Comparison of ENCODE assay signal across 17 cellular contexts in genomic region chr16:27436921-27437650, GRCh38. TPM values are rescaled to one million over a fixed set of nuclear protein-coding genes. Genes with fewer than 3 reads are reported as not detected.
DNase-seq lines count a peak whose midpoint lies in the region; ATAC-seq and TF ChIP-seq lines count a peak whose summit lies in the region.
"Had no signal": no experiment of that assay in that cellular context is flagged by ENCODE, and none has a peak within 500 bp of the region (broad histone marks: within the 10 kb centered on the region; RNA-seq: fewer than 3 reads in every experiment).

No MANE protein-coding gene starts in this region.

- DNase-seq in CD4-positive, CD25-positive, alpha-beta regulatory T cell, result no peak
- DNase-seq in adrenal gland (peak in 4 of 7 donors; percentile 6 to 38 (median 14)), sciatic nerve (ENCODE audit: low spot score) (peak; percentile 36), cerebellum (ENCODE audit: low spot score) (no peak), epidermal melanocyte (ENCODE audit: insufficient read length, low spot score) (no peak), OCI-M2 (lab: John Stamatoyannopoulos, UW; ENCODE audit: unreplicated experiment) (no peak)
- DNase-seq: effector CD4-positive, alpha-beta T cell; foreskin keratinocyte; GF-D8; HCEC 1CT; Karpas-422; NCI-H187; NCI-H748 treated with DMSO at 0.1 percent for 48 hours; stimulated activated CD4-positive, alpha-beta T cell treated with anti-CD3 and anti-CD28 coated beads, Interleukin-1b, Interleukin-23, amount 100 ng/mL, for 48 hours had no signal

- H3K9me3 Mint-ChIP-seq in CD4-positive, CD25-positive, alpha-beta regulatory T cell, result no peaks in the 10 kb centered on the region

- H3K4me3 Mint-ChIP-seq in CD4-positive, CD25-positive, alpha-beta regulatory T cell, result no peak overlapping the region

- peak overlapping the region; percentile 53 to 85 (median 83) for H3K27ac Mint-ChIP-seq in CD4-positive, CD25-positive, alpha-beta regulatory T cell

- no peak overlapping the region for H3K4me3 ChIP-seq in CD4-positive, CD25-positive, alpha-beta regulatory T cell (ENCODE audit: low read depth, low read length)
- no peak overlapping the region for H3K4me3 ChIP-seq in adrenal gland

- H3K36me3 ChIP-seq in CD4-positive, CD25-positive, alpha-beta regulatory T cell (ENCODE audit: control insufficient read depth, insufficient read depth, low read length), result peaks cover 92% of the 10 kb centered on the region
- no peaks in the 10 kb centered on the region for H3K36me3 ChIP-seq in adrenal gland (replicated peaks in 1 of 2)

- 78 to 84% (median 80%) methylated on average over 6 to 9 of the region's 9 CpGs for WGBS in adrenal gland, 4 donors

- TF ChIP-seq CTCF in adrenal gland (IDR thresholded peaks at IDR 0.05), result no peak

- no peaks in the 10 kb centered on the region for H3K4me1 ChIP-seq in CD4-positive, CD25-positive, alpha-beta regulatory T cell (ENCODE audit: control insufficient read depth, insufficient read depth, low read length, poor library complexity, severe bottlenecking)
- no peaks in the 10 kb centered on the region for H3K4me1 ChIP-seq in adrenal gland (replicated peaks in 1 of 2)
- H3K4me1 ChIP-seq: foreskin keratinocyte, parathyroid adenoma had no signal

- ATAC-seq in CD4-positive, CD25-positive, alpha-beta regulatory T cell (ENCODE audit: low read depth in 2 of 2), result no peak
- no peak for ATAC-seq in sciatic nerve
- ATAC-seq: foreskin keratinocyte had no signal

- in situ Hi-C loops in GM18951 (cut with MboI; ENCODE audit: low sequenced_read_pairs, unreplicated experiment), result no loop called here

- H3K4me1 Mint-ChIP-seq in CD4-positive, CD25-positive, alpha-beta regulatory T cell, result peaks cover 4 to 22% (median 10%) of the 10 kb centered on the region in 4 donors

- H3K27me3 ChIP-seq in CD4-positive, CD25-positive, alpha-beta regulatory T cell (ENCODE audit: control insufficient read depth, insufficient read depth, low read length), result no peaks in the 10 kb centered on the region
- no peaks in the 10 kb centered on the region for H3K27me3 ChIP-seq in adrenal gland
- H3K27me3 ChIP-seq: foreskin keratinocyte had no signal

- H3K9me3 ChIP-seq in CD4-positive, CD25-positive, alpha-beta regulatory T cell (ENCODE audit: control insufficient read depth in 2 of 2, low read length in 2 of 2), result no peaks in the 10 kb centered on the region
- no peaks in the 10 kb centered on the region for H3K9me3 ChIP-seq in adrenal gland (replicated peaks in 1 of 3)

- intact Hi-C loops in adrenal gland (cut with DNase I), result no loop called here
- intact Hi-C loops in sciatic nerve (cut with DNase I), result no loop called here

- H3K36me3 Mint-ChIP-seq in CD4-positive, CD25-positive, alpha-beta regulatory T cell, result peaks cover 41% of the 10 kb centered on the region

- peak overlapping the region; percentile 28 for H3K27ac ChIP-seq in CD4-positive, CD25-positive, alpha-beta regulatory T cell (ENCODE audit: insufficient read depth, low read length, poor library complexity, severe bottlenecking)
- H3K27ac ChIP-seq in adrenal gland, result no peak overlapping the region
- H3K27ac ChIP-seq: C4-2B, foreskin keratinocyte, parathyroid adenoma had no signal

- H3K27me3 Mint-ChIP-seq in CD4-positive, CD25-positive, alpha-beta regulatory T cell, result no peaks in the 10 kb centered on the region

- peak; percentile 34 for TF ChIP-seq POLR2A in GM18951 (IDR thresholded peaks at IDR 0.05; ENCODE audit: extremely low read depth, insufficient read depth, insufficient read length)
- no peak for TF ChIP-seq POLR2A in adrenal gland (IDR thresholded peaks at IDR 0.05)

RNA-seq across cellular contexts. Expression of gene IL21R, which starts 35.1 kb away (rescaled TPM):
- total RNA-seq in CD4-positive, CD25-positive, alpha-beta regulatory T cell, result 63.1 TPM
- polyA plus RNA-seq in CD4-positive, CD25-positive, alpha-beta regulatory T cell, result 10 to 100 TPM; 34.3 to 50.7 (median 37.3) TPM
- total RNA-seq in adrenal gland (1 to 10 TPM in 1 of 8 donors, under 1 TPM in 6, not detected in 1; 0.14 to 2.6 (median 0.46) TPM), sciatic nerve (1.7 TPM), cerebellum (0.09 TPM)
- polyA plus RNA-seq in adrenal gland, result under 1 TPM; 0.08 to 0.55 (median 0.17) TPM

Comparison
In these comparisons a context has a peak if more than half of its experiments do, and no peak if none do; other contexts are left out.
1. DNase-seq: peak in adrenal gland (4 of 7) and sciatic nerve (single experiment); none in CD4-positive, CD25-positive, alpha-beta regulatory T cell (0 of 3), cerebellum (single experiment), epidermal melanocyte (single experiment) and OCI-M2 (single experiment).
2. RNA of gene IL21R, which starts 35.1 kb away (total RNA-seq): 63.1 TPM in CD4-positive, CD25-positive, alpha-beta regulatory T cell (single experiment); 1.7 TPM in sciatic nerve (single experiment), 0.14 to 2.6 TPM in adrenal gland and 0.09 TPM in cerebellum (single experiment); every median in the first group is over 10 times any median in the second.